In genomic region chr15:31228980-31229826, GRCh38 we compare ENCODE assay signal across 9 cellular contexts.
DNase-seq lines count a peak whose midpoint lies in the region; ATAC-seq, FAIRE-seq and TF ChIP-seq lines count a peak whose summit lies in the region.
"Had no signal": no experiment of that assay in that cellular context is flagged by ENCODE, and none has a peak within 500 bp of the region (broad histone marks: within the 10 kb centered on the region; RNA-seq: fewer than 3 reads in every experiment).

No MANE protein-coding gene starts in this region.

- H3K9ac ChIP-seq in KMS-11 = peak overlapping the region; percentile 68
- no peak overlapping the region for H3K9ac ChIP-seq in mesendoderm (ENCODE audit: low read length)

- no peak overlapping the region for H4K8ac ChIP-seq in mesendoderm (ENCODE audit: low read depth, low read length)

- H3K36me3 Mint-ChIP-seq in activated CD4-positive, alpha-beta memory T cell treated with anti-CD3 and anti-CD28 coated beads, Interleukin-2, amount 10 ng/mL, durations not matched to agents 7 days and 5 days (ENCODE audit: low read depth) = no peaks in the 10 kb centered on the region

- H3K79me2 ChIP-seq in KMS-11 (ENCODE audit: insufficient read depth, low read depth) (peaks cover 27% of the 10 kb centered on the region), mesendoderm (ENCODE audit: control insufficient read depth, insufficient read depth, low read length) (no peaks in the 10 kb centered on the region)

- no CpG with 5 or more reads among the region's 8 CpGs for WGBS in mesendoderm (ENCODE audit: extremely low coverage, insufficient coverage, low lambda C conversion rate)

- H3K56ac ChIP-seq in mesendoderm (ENCODE audit: low read length) = peak overlapping the region; percentile 42

- no peak overlapping the region for H2BK120ac ChIP-seq in mesendoderm (ENCODE audit: low read depth, low read length)

- no peaks in the 10 kb centered on the region for H3K36me3 ChIP-seq in KMS-11 (ENCODE audit: insufficient read depth)
- no peaks in the 10 kb centered on the region for H3K36me3 ChIP-seq in mesendoderm (ENCODE audit: control insufficient read depth, insufficient read depth, low read length)

- H3K4me1 ChIP-seq in KMS-11 (ENCODE audit: low read depth, poor library complexity, severe bottlenecking) (peaks cover 45% of the 10 kb centered on the region), mesendoderm (ENCODE audit: control insufficient read depth, low read depth, low read length) (no peaks in the 10 kb centered on the region)

- CTCF ChIA-PET in activated CD4-positive, alpha-beta memory T cell treated with anti-CD3 and anti-CD28 coated beads, Interleukin-2, amount 10 ng/mL, durations not matched to agents 7 days and 5 days (lab: Charles Lee) = no interaction called here

- no peak overlapping the region for H3K27ac Mint-ChIP-seq in activated CD4-positive, alpha-beta memory T cell treated with anti-CD3 and anti-CD28 coated beads, Interleukin-2, amount 10 ng/mL, durations not matched to agents 7 days and 5 days

- peak overlapping the region; percentile 58 for H3K27ac ChIP-seq in KMS-11
- H3K27ac ChIP-seq in mesendoderm (ENCODE audit: low read depth, low read length) = no peak overlapping the region
- H3K27ac ChIP-seq: skin epidermis had no signal

- peak overlapping the region; percentile 31; the same call in 1 of the 2 replicates for H2AFZ ChIP-seq in KMS-11 (ENCODE audit: low read depth)

- TF ChIP-seq CTCF in KMS-11 (conservative IDR thresholded peaks at IDR 0.05; ENCODE audit: low read depth, low read length) = no peak

- peaks cover 8% of the 10 kb centered on the region for H3K4me1 Mint-ChIP-seq in activated CD4-positive, alpha-beta memory T cell treated with anti-CD3 and anti-CD28 coated beads, Interleukin-2, amount 10 ng/mL, durations not matched to agents 7 days and 5 days

- no peaks in the 10 kb centered on the region for H3K9me3 Mint-ChIP-seq in activated CD4-positive, alpha-beta memory T cell treated with anti-CD3 and anti-CD28 coated beads, Interleukin-2, amount 10 ng/mL, durations not matched to agents 7 days and 5 days

- peaks cover 15% of the 10 kb centered on the region for H3K27me3 Mint-ChIP-seq in activated CD4-positive, alpha-beta memory T cell treated with anti-CD3 and anti-CD28 coated beads, Interleukin-2, amount 10 ng/mL, durations not matched to agents 7 days and 5 days

- H3K4me3 ChIP-seq in KMS-11 (IDR thresholded peaks at IDR 0.05; ENCODE audit: insufficient read depth, low read depth, low read length) (peak overlapping the region; percentile 21), mesendoderm (ENCODE audit: low read length) (no peak overlapping the region)
- H3K4me3 ChIP-seq: skin epidermis had no signal

- no peaks in the 10 kb centered on the region for H3K79me1 ChIP-seq in mesendoderm (ENCODE audit: low read length)

- no peaks in the 10 kb centered on the region for H4K20me1 ChIP-seq in KMS-11 (ENCODE audit: insufficient read depth)

- POLR2A ChIA-PET in activated CD4-positive, alpha-beta memory T cell treated with anti-CD3 and anti-CD28 coated beads, Interleukin-2, amount 10 ng/mL, durations not matched to agents 7 days and 5 days (lab: Charles Lee) = no interaction called here

- H2BK5ac ChIP-seq in mesendoderm (ENCODE audit: low read length) = no peak overlapping the region

- H3K27me3 ChIP-seq in KMS-11 (ENCODE audit: insufficient read depth, low read depth) (no peaks in the 10 kb centered on the region), mesendoderm (ENCODE audit: insufficient read depth, low read length, poor library complexity) (no peaks in the 10 kb centered on the region)

- peak; percentile 54 for ATAC-seq in GM18858 (IDR thresholded peaks at IDR 0.05; ENCODE audit: unreplicated experiment)
- peak; percentile 57 for ATAC-seq in GM21717 (IDR thresholded peaks at IDR 0.05; ENCODE audit: unreplicated experiment)

- H3K4me2 ChIP-seq in KMS-11 = peak overlapping the region; percentile 88
- H3K4me2 ChIP-seq in mesendoderm (ENCODE audit: low read length) = no peak overlapping the region

- no peak overlapping the region for H3K23ac ChIP-seq in mesendoderm (ENCODE audit: low read length)

- H4K5ac ChIP-seq in mesendoderm (ENCODE audit: low read length) = no peak overlapping the region

- DNase-seq in mesendoderm = peak; percentile 53
- DNase-seq in HTR-8/SVneo (ENCODE audit: insufficient read length, low spot score) = no peak
- DNase-seq in DMS 273 (lab: John Stamatoyannopoulos, UW; ENCODE audit: unreplicated experiment) = no peak
- DNase-seq in glomerular visceral epithelial cell (ENCODE audit: extremely low spot score) = no peak
- DNase-seq in activated CD4-positive, alpha-beta memory T cell treated with anti-CD3 and anti-CD28 coated beads, Interleukin-2, amount 10 ng/mL, durations not matched to agents 7 days and 5 days = no peak

- H3K4me3 Mint-ChIP-seq in activated CD4-positive, alpha-beta memory T cell treated with anti-CD3 and anti-CD28 coated beads, Interleukin-2, amount 10 ng/mL, durations not matched to agents 7 days and 5 days = no peak overlapping the region

- H2AK5ac ChIP-seq in mesendoderm (ENCODE audit: low read length) = no peak overlapping the region

- FAIRE-seq in HTR-8/SVneo (lab: Jason Lieb, UNC) = no peak

- H3K18ac ChIP-seq in mesendoderm (ENCODE audit: low read length) = no peak overlapping the region

- no peak overlapping the region for H2BK15ac ChIP-seq in mesendoderm (replicated peaks; ENCODE audit: low read depth)

- H3K4ac ChIP-seq in mesendoderm (ENCODE audit: low read depth, low read length) = no peak overlapping the region
